Comparison of ENCODE assay signal across 16 cellular contexts in the genomic region with DNA sequence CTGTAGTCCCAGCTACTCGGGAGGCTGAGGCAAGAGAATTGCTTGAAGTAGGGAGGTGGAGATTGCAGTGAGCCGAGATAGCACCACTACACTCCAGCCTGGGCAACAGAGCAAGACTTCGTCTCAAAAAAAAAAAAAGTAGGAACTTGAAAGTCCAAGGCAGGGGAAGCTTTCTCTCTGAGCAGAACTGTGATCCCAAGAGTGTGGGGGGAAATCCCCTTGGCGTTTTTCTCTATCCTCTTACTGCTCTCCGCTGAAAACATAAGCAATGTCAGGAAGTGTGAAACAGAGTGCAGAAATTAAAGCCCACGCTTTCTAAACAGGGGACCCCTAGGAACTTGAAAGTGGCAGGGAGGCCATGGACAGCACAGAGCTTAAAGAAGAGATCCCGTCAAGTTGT. TPM values are rescaled to one million over a fixed set of nuclear protein-coding genes. Genes with fewer than 3 reads are reported as not detected.
A peak's percentile ranks its signal among the peaks of the same experiment; 100 is the strongest.
DNase-seq lines count a peak whose midpoint lies in the region; ATAC-seq and TF ChIP-seq lines count a peak whose summit lies in the region.
"Had no signal": no experiment of that assay in that cellular context is flagged by ENCODE, and none has a peak within 500 bp of the region (broad histone marks: within the 10 kb centered on the region; RNA-seq: fewer than 3 reads in every experiment).

No MANE protein-coding gene starts in this region.

- no peaks in the 10 kb centered on the region for H3K36me3 Mint-ChIP-seq in CD14-positive monocyte
- H3K36me3 Mint-ChIP-seq in activated T-helper 2 cell treated with anti-CD3 and anti-CD28 coated beads, Interferon-gamma antibody, Interleukin-2, Interleukin-4, amounts not matched to agents 10 μg/mL and 5 μg/mL and 100 μg/mL, durations not matched to agents 14 hours and 24 hours and 36 hours (ENCODE audit: low read depth): peaks cover under 1% of the 10 kb centered on the region
- H3K36me3 Mint-ChIP-seq in stimulated activated memory B cell treated with anti-CD40 and anti-IgM and Interleukin-4, amounts not matched to agents 10 μg/mL and 1 μg/mL and 100 μg/mL, for 72 hours: no peaks in the 10 kb centered on the region
- no peaks in the 10 kb centered on the region for H3K36me3 Mint-ChIP-seq in activated naive CD8-positive, alpha-beta T cell treated with anti-CD3 and anti-CD28 coated beads, Interleukin-2, amount 50 U/mL, for 24 hours (ENCODE audit: low read depth)

- intact Hi-C loops in CD14-positive monocyte (cut with micrococcal nuclease): no loop called here
- intact Hi-C loops in activated T-helper 2 cell treated with anti-CD3 and anti-CD28 coated beads, Interferon-gamma antibody, Interleukin-2, Interleukin-4, amounts not matched to agents 10 μg/mL and 5 μg/mL and 100 μg/mL, durations not matched to agents 14 hours and 24 hours and 36 hours (cut with micrococcal nuclease): no loop called here

- peaks cover 2 to 7% (median 3%) of the 10 kb centered on the region in 3 donors for H3K27me3 Mint-ChIP-seq in CD14-positive monocyte (ENCODE audit: low read depth in 3 of 3)
- no peaks in the 10 kb centered on the region for H3K27me3 Mint-ChIP-seq in activated T-helper 2 cell treated with anti-CD3 and anti-CD28 coated beads, Interferon-gamma antibody, Interleukin-2, Interleukin-4, amounts not matched to agents 10 μg/mL and 5 μg/mL and 100 μg/mL, durations not matched to agents 14 hours and 24 hours and 36 hours (ENCODE audit: low read depth)
- H3K27me3 Mint-ChIP-seq in stimulated activated memory B cell treated with anti-CD40 and anti-IgM and Interleukin-4, amounts not matched to agents 10 μg/mL and 1 μg/mL and 100 μg/mL, for 72 hours: peaks cover 33% of the 10 kb centered on the region
- H3K27me3 Mint-ChIP-seq in activated naive CD8-positive, alpha-beta T cell treated with anti-CD3 and anti-CD28 coated beads, Interleukin-2, amount 50 U/mL, for 24 hours: peaks cover 1% of the 10 kb centered on the region
- H3K27me3 Mint-ChIP-seq: CD4-positive, alpha-beta T cell had no signal

- peak overlapping the region in 3 of 7 donors; percentile 40 to 57 (median 49) for H3K27ac Mint-ChIP-seq in CD14-positive monocyte
- H3K27ac Mint-ChIP-seq in activated T-helper 2 cell treated with anti-CD3 and anti-CD28 coated beads, Interferon-gamma antibody, Interleukin-2, Interleukin-4, amounts not matched to agents 10 μg/mL and 5 μg/mL and 100 μg/mL, durations not matched to agents 14 hours and 24 hours and 36 hours: peak overlapping the region; percentile 39
- H3K27ac Mint-ChIP-seq in stimulated activated memory B cell treated with anti-CD40 and anti-IgM and Interleukin-4, amounts not matched to agents 10 μg/mL and 1 μg/mL and 100 μg/mL, for 72 hours: no peak overlapping the region
- H3K27ac Mint-ChIP-seq in activated naive CD8-positive, alpha-beta T cell treated with anti-CD3 and anti-CD28 coated beads, Interleukin-2, amount 50 U/mL, for 24 hours: no peak overlapping the region
- H3K27ac Mint-ChIP-seq: CD4-positive, alpha-beta T cell; GM23338 had no signal

- DNase-seq in CD14-positive monocyte (ENCODE audit: low spot score) (peak; percentile 29), amniotic stem cell (lab: John Stamatoyannopoulos, UW) (no peak)
- DNase-seq in activated T-helper 2 cell treated with anti-CD3 and anti-CD28 coated beads, Interferon-gamma antibody, Interleukin-2, Interleukin-4, amounts not matched to agents 10 μg/mL and 5 μg/mL and 100 μg/mL, durations not matched to agents 14 hours and 24 hours and 36 hours (ENCODE audit: low spot score): no peak
- DNase-seq in activated naive CD8-positive, alpha-beta T cell treated with anti-CD3 and anti-CD28 coated beads, Interleukin-2, amount 50 U/mL, for 24 hours: no peak
- DNase-seq: Calu3; CD4-positive, alpha-beta T cell; HCEC 1CT; KG1; NCI-H1694 treated with DMSO at 0.1 percent for 48 hours; SW 1271 had no signal

- no peak for TF ChIP-seq CTCF in CD14-positive monocyte (IDR thresholded peaks at IDR 0.05)

- peaks cover 35% of the 10 kb centered on the region for H3K4me1 Mint-ChIP-seq in CD14-positive monocyte
- peaks cover 45% of the 10 kb centered on the region for H3K4me1 Mint-ChIP-seq in activated T-helper 2 cell treated with anti-CD3 and anti-CD28 coated beads, Interferon-gamma antibody, Interleukin-2, Interleukin-4, amounts not matched to agents 10 μg/mL and 5 μg/mL and 100 μg/mL, durations not matched to agents 14 hours and 24 hours and 36 hours (ENCODE audit: low read depth)
- peaks cover 29% of the 10 kb centered on the region for H3K4me1 Mint-ChIP-seq in stimulated activated memory B cell treated with anti-CD40 and anti-IgM and Interleukin-4, amounts not matched to agents 10 μg/mL and 1 μg/mL and 100 μg/mL, for 72 hours
- H3K4me1 Mint-ChIP-seq in activated naive CD8-positive, alpha-beta T cell treated with anti-CD3 and anti-CD28 coated beads, Interleukin-2, amount 50 U/mL, for 24 hours: peaks cover 29% of the 10 kb centered on the region

- H3K9me3 Mint-ChIP-seq in CD14-positive monocyte: peaks cover 0 to 6% (median 2%) of the 10 kb centered on the region in 7 donors
- H3K9me3 Mint-ChIP-seq in activated T-helper 2 cell treated with anti-CD3 and anti-CD28 coated beads, Interferon-gamma antibody, Interleukin-2, Interleukin-4, amounts not matched to agents 10 μg/mL and 5 μg/mL and 100 μg/mL, durations not matched to agents 14 hours and 24 hours and 36 hours: no peaks in the 10 kb centered on the region
- H3K9me3 Mint-ChIP-seq in stimulated activated memory B cell treated with anti-CD40 and anti-IgM and Interleukin-4, amounts not matched to agents 10 μg/mL and 1 μg/mL and 100 μg/mL, for 72 hours: peaks cover 2% of the 10 kb centered on the region
- H3K9me3 Mint-ChIP-seq in activated naive CD8-positive, alpha-beta T cell treated with anti-CD3 and anti-CD28 coated beads, Interleukin-2, amount 50 U/mL, for 24 hours: no peaks in the 10 kb centered on the region
- H3K9me3 Mint-ChIP-seq: CD4-positive, alpha-beta T cell had no signal

- peak; percentile 44 for ATAC-seq in GM21390 (IDR thresholded peaks at IDR 0.05; ENCODE audit: unreplicated experiment)
- ATAC-seq in stimulated activated memory B cell treated with anti-CD40 and anti-IgM and Interleukin-4, amounts not matched to agents 10 μg/mL and 1 μg/mL and 100 μg/mL, for 72 hours: peak; percentile 75
- ATAC-seq in HG03135 (IDR thresholded peaks at IDR 0.05; ENCODE audit: unreplicated experiment): no peak
- ATAC-seq in activated naive CD8-positive, alpha-beta T cell treated with anti-CD3 and anti-CD28 coated beads, Interleukin-2, amount 50 U/mL, for 24 hours: no peak
- ATAC-seq: GM23338, Right ventricle myocardium inferior had no signal

- H3K4me3 Mint-ChIP-seq in CD14-positive monocyte: no peak overlapping the region
- H3K4me3 Mint-ChIP-seq in activated T-helper 2 cell treated with anti-CD3 and anti-CD28 coated beads, Interferon-gamma antibody, Interleukin-2, Interleukin-4, amounts not matched to agents 10 μg/mL and 5 μg/mL and 100 μg/mL, durations not matched to agents 14 hours and 24 hours and 36 hours (ENCODE audit: low read depth): no peak overlapping the region
- no peak overlapping the region for H3K4me3 Mint-ChIP-seq in stimulated activated memory B cell treated with anti-CD40 and anti-IgM and Interleukin-4, amounts not matched to agents 10 μg/mL and 1 μg/mL and 100 μg/mL, for 72 hours
- no peak overlapping the region for H3K4me3 Mint-ChIP-seq in activated naive CD8-positive, alpha-beta T cell treated with anti-CD3 and anti-CD28 coated beads, Interleukin-2, amount 50 U/mL, for 24 hours
- H3K4me3 Mint-ChIP-seq: CD4-positive, alpha-beta T cell; GM23338 had no signal

RNA-seq across cellular contexts. Expression of a gene that starts 9.8 kb away (rescaled TPM):
- 100 to 1,000 TPM; 126 to 131 TPM for polyA plus RNA-seq in CD14-positive monocyte
- total RNA-seq in activated T-helper 2 cell treated with anti-CD3 and anti-CD28 coated beads, Interferon-gamma antibody, Interleukin-2, Interleukin-4, amounts not matched to agents 10 μg/mL and 5 μg/mL and 100 μg/mL, durations not matched to agents 14 hours and 24 hours and 36 hours: 90.6 and 96.4 TPM in 2 replicates

RNA-seq across cellular contexts. Expression of a gene that starts 15.5 kb away (rescaled TPM):
- 10 to 100 TPM; 39.1 to 41.6 TPM for polyA plus RNA-seq in CD14-positive monocyte
- 0.30 and 0.53 TPM in 2 replicates for total RNA-seq in activated T-helper 2 cell treated with anti-CD3 and anti-CD28 coated beads, Interferon-gamma antibody, Interleukin-2, Interleukin-4, amounts not matched to agents 10 μg/mL and 5 μg/mL and 100 μg/mL, durations not matched to agents 14 hours and 24 hours and 36 hours
- total RNA-seq: CD4-positive, alpha-beta T cell; GM23338; NCI-H460 had no signal
- polyA plus RNA-seq: GM23338 had no signal

RNA-seq across cellular contexts. Expression of a gene that starts 28.5 kb away (rescaled TPM):
- polyA plus RNA-seq in CD14-positive monocyte: 1 to 10 TPM; 1.6 to 2.5 TPM
- total RNA-seq in activated T-helper 2 cell treated with anti-CD3 and anti-CD28 coated beads, Interferon-gamma antibody, Interleukin-2, Interleukin-4, amounts not matched to agents 10 μg/mL and 5 μg/mL and 100 μg/mL, durations not matched to agents 14 hours and 24 hours and 36 hours: 9.1 and 10.7 TPM in 2 replicates

RNA-seq across cellular contexts. Expression of a gene that starts 42.4 kb away (rescaled TPM):
- polyA plus RNA-seq in CD14-positive monocyte: 100 to 1,000 TPM; 374 to 430 TPM
- total RNA-seq in activated T-helper 2 cell treated with anti-CD3 and anti-CD28 coated beads, Interferon-gamma antibody, Interleukin-2, Interleukin-4, amounts not matched to agents 10 μg/mL and 5 μg/mL and 100 μg/mL, durations not matched to agents 14 hours and 24 hours and 36 hours: 102 and 110 TPM in 2 replicates

RNA-seq across cellular contexts. Expression of a gene that starts 44.8 kb away (rescaled TPM):
- polyA plus RNA-seq in CD14-positive monocyte: 10 to 100 TPM; 29.8 to 38.9 TPM
- 5.9 and 7.3 TPM in 2 replicates for total RNA-seq in activated T-helper 2 cell treated with anti-CD3 and anti-CD28 coated beads, Interferon-gamma antibody, Interleukin-2, Interleukin-4, amounts not matched to agents 10 μg/mL and 5 μg/mL and 100 μg/mL, durations not matched to agents 14 hours and 24 hours and 36 hours

Comparison
In these comparisons a context has a peak if more than half of its experiments do, and no peak if none do; other contexts are left out.
1. ATAC-seq: peak in GM21390 (single experiment) and stimulated activated memory B cell treated with anti-CD40 and anti-IgM and Interleukin-4, amounts not matched to agents 10 μg/mL and 1 μg/mL and 100 μg/mL, for 72 hours (single experiment); none in HG03135 (single experiment) and activated naive CD8-positive, alpha-beta T cell treated with anti-CD3 and anti-CD28 coated beads, Interleukin-2, amount 50 U/mL, for 24 hours (single experiment).